11 cellular contexts compared by ENCODE assay signal in the genomic region with DNA sequence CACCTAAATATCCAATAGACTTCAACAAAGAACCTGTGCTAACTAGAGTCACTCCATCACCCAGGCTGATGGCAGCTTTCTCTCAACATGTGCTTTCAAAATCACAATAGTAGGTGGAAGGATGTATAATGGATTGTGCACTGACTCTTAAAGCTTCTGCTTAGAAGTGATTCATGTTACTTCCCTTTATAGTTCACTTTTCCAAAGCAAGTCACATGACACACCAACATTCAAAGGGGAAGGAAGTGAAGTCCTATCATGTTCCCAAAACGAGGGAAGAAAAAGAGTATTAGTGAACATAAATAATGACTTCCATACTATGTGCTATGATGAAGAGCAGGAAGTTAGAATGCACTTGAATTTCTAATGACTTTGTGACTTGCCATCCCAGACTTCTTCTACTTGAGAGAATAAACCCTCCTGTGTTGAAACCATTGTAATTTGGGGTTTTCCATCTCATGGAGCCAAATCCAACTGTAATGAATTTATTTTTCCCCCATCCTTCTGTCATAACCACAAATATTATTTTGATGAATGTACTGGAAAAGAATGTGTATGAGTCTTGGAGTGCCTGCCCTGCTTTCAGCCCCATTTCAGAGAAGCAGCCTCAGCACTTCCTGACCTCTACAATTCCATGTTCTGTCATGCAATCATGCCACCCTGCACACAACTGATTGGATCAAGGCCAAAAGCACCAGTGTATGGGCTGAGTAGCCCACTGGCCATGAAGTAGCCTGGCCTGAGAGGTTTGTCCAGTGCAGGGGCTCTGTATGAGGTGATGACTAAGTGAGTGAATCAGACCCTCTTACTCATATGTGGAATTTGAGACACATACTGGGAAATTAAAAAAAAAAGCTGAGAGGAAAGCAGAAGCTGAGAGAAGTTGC.
DNase-seq lines count a peak whose midpoint lies in the region; ATAC-seq and TF ChIP-seq lines count a peak whose summit lies in the region.
"Had no signal": no experiment of that assay in that cellular context is flagged by ENCODE, and none has a peak within 500 bp of the region (broad histone marks: within the 10 kb centered on the region; RNA-seq: fewer than 3 reads in every experiment).

No MANE protein-coding gene starts in this region.

- ATAC-seq in activated T-cell treated with anti-CD3 and anti-CD28 coated beads, Interleukin-2, amount 50 U/mL, for 4 hours = no peak
- no peak for ATAC-seq in GM21723 (IDR thresholded peaks at IDR 0.05; ENCODE audit: unreplicated experiment)
- ATAC-seq in HG02852 (IDR thresholded peaks at IDR 0.05; ENCODE audit: unreplicated experiment) = no peak

- DNase-seq in activated T-cell treated with anti-CD3 and anti-CD28 coated beads, Interleukin-2, amount 50 U/mL, for 48 hours = peak; percentile 19 to 21
- DNase-seq in activated T-cell treated with anti-CD3 and anti-CD28 coated beads, Interleukin-2, amount 50 U/mL, for 4 hours = no peak
- peak; percentile 97 for DNase-seq in RPMI7951 (ENCODE audit: low read depth)
- DNase-seq in fibroblast of mammary gland (ENCODE audit: low read depth) = peak; percentile 99
- DNase-seq in smooth muscle cell of the brain vasculature (ENCODE audit: low read depth, low spot score) = peak; percentile 83
- DNase-seq in NCI-H2171 (lab: John Stamatoyannopoulos, UW) = no peak
- DNase-seq: activated CD8-positive, alpha-beta memory T cell treated with anti-CD3 and anti-CD28 coated beads, Interleukin-2, amount 50 U/mL, for 4 hours; MM.1S had no signal

- peaks cover 11% of the 10 kb centered on the region for H3K9me3 Mint-ChIP-seq in activated T-cell treated with anti-CD3 and anti-CD28 coated beads, Interleukin-2, amount 50 U/mL, for 4 hours

- H3K4me1 Mint-ChIP-seq in activated T-cell treated with anti-CD3 and anti-CD28 coated beads, Interleukin-2, amount 50 U/mL, for 4 hours (ENCODE audit: low read depth) = no peaks in the 10 kb centered on the region

- no peak overlapping the region for H3K4me3 Mint-ChIP-seq in activated T-cell treated with anti-CD3 and anti-CD28 coated beads, Interleukin-2, amount 50 U/mL, for 4 hours

- no peak for TF ChIP-seq CTCF in fibroblast of mammary gland (conservative IDR thresholded peaks at IDR 0.05; ENCODE audit: control insufficient read depth, insufficient read depth, low read depth, low read length)

- no peak overlapping the region for H3K4me3 ChIP-seq in fibroblast of mammary gland (ENCODE audit: control insufficient read depth, low read depth, low read length)
- H3K4me3 ChIP-seq: tibial nerve had no signal

- H3K36me3 Mint-ChIP-seq in activated T-cell treated with anti-CD3 and anti-CD28 coated beads, Interleukin-2, amount 50 U/mL, for 4 hours (ENCODE audit: insufficient read depth) = no peaks in the 10 kb centered on the region

- no peaks in the 10 kb centered on the region for H3K27me3 Mint-ChIP-seq in activated T-cell treated with anti-CD3 and anti-CD28 coated beads, Interleukin-2, amount 50 U/mL, for 4 hours (ENCODE audit: low read depth)

Comparison
In these comparisons a context has a peak if more than half of its experiments do, and no peak if none do; other contexts are left out.
1. DNase-seq: peak in activated T-cell treated with anti-CD3 and anti-CD28 coated beads, Interleukin-2, amount 50 U/mL, for 48 hours (2 of 2), RPMI7951 (single experiment), fibroblast of mammary gland (single experiment) and smooth muscle cell of the brain vasculature (single experiment); none in activated T-cell treated with anti-CD3 and anti-CD28 coated beads, Interleukin-2, amount 50 U/mL, for 4 hours (single experiment) and NCI-H2171 (single experiment).